In the genomic region with DNA sequence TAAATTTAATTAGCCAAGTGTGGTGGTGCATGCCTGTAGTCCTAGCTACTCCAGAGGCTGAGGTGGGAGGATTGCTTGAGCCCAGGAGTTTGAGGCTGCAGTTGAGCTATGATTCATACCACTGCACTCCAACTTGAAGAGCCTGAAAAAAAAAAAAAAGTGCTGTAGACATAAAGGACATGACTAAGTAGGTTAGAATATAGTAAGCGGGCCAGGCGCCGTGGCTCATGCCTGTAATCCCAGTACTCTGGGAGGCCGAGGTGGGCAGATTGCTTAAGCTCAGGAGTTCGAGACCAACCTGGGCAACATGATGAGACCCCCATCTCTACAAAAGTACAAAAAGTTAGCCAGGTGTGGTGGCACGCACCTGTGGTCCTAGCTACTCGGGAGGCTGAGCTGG, we compare ENCODE assay signal across 16 cellular contexts. TPM values are rescaled to one million over a fixed set of nuclear protein-coding genes. Genes with fewer than 3 reads are reported as not detected.
DNase-seq lines count a peak whose midpoint lies in the region; ATAC-seq, FAIRE-seq and TF ChIP-seq lines count a peak whose summit lies in the region.
"Not testable (repeated sequence)": the region's sequence is repeated elsewhere in the genome, so short reads cannot be mapped to it uniquely, and the experiment has no call there.
"Had no signal": no experiment of that assay in that cellular context is flagged by ENCODE, and none has a peak within 500 bp of the region (broad histone marks: within the 10 kb centered on the region; RNA-seq: fewer than 3 reads in every experiment).

No MANE protein-coding gene starts in this region.

- CTCF ChIA-PET in HepG2 (lab: Yijun Ruan, JAX; ENCODE audit: low intra/inter-chr PET ratio, low total read pairs) = not testable (repeated sequence)

- TF ChIP-seq POLR2A in HepG2 (IDR thresholded peaks at IDR 0.05; ENCODE audit: insufficient read depth in 1 of 2, low read depth in 2 of 2, low read length in 2 of 2) = not testable (repeated sequence)

- H3K4me3 ChIP-seq in RWPE2 (ENCODE audit: severe bottlenecking); cardiac fibroblast (replicated peaks in 1 of 2; ENCODE audit: low read depth in 2 of 2, low read length in 2 of 2); fibroblast of the aortic adventitia (ENCODE audit: low read depth, low read length); HepG2 (replicated peaks in 1 of 3; ENCODE audit: insufficient read depth in 1 of 3, low read depth in 2 of 3, low read length in 3 of 3): not testable (repeated sequence)

- POLR2A ChIA-PET in HepG2 (lab: Yijun Ruan, JAX) = interaction anchor here (1.7 kb wide), 1 partner anchor 221 kb away, joined by 4 read pairs; a partner anchor contains a TSS

- H4K20me1 ChIP-seq in HepG2 (ENCODE audit: insufficient read depth, low read length) = not testable (repeated sequence)

- H3K79me2 ChIP-seq in HepG2 (ENCODE audit: insufficient read depth, low read length) = peaks cover 13% of the 10 kb centered on the region

- H3K4me1 ChIP-seq in RWPE2 (ENCODE audit: insufficient read depth, poor library complexity, severe bottlenecking) = not testable (repeated sequence)
- H3K4me1 ChIP-seq in HepG2 (ENCODE audit: insufficient read depth, low read length) = peaks cover 46% of the 10 kb centered on the region

- H2AFZ ChIP-seq in HepG2 (ENCODE audit: low read length) = not testable (repeated sequence)

- intact Hi-C loops in HepG2 (cut with micrococcal nuclease; ENCODE audit: unreplicated experiment) = not testable (repeated sequence)

- DNase-seq in EH (ENCODE audit: low read depth) = peak; percentile 76
- DNase-seq in M059J (ENCODE audit: low read depth) = peak; percentile 79
- not testable (repeated sequence) for DNase-seq in RWPE2 (ENCODE audit: low spot score); HepG2 (ENCODE audit: low spot score)
- peak; percentile 6 for DNase-seq in activated effector memory CD4-positive, alpha-beta T cell treated with anti-CD3 and anti-CD28 coated beads, Interleukin-2, amount 50 U/mL, for 16 hours
- DNase-seq in cardiac fibroblast (ENCODE audit: low read depth in 2 of 2) = peak; percentile 58 to 92
- DNase-seq in fibroblast of the aortic adventitia (ENCODE audit: low read depth) = peak; percentile 57
- peak; percentile 20 for DNase-seq in stimulated activated CD4-positive, alpha-beta T cell treated with anti-CD3 and anti-CD28 coated beads, Interleukin-1b, Interleukin-23, amount 100 ng/mL, for 48 hours

- peak; percentile 56; the same call in 2 of the 3 replicates for ATAC-seq in RWPE2 (ENCODE audit: low read depth)
- not testable (repeated sequence) for ATAC-seq in HepG2

- H3K27ac ChIP-seq in RWPE2 (ENCODE audit: poor library complexity, severe bottlenecking); HepG2 (ENCODE audit: extremely low read length, insufficient read depth, low read length): not testable (repeated sequence)

- TF ChIP-seq RAD21 in HepG2 (CRISPR knock-in tag; IDR thresholded peaks at IDR 0.05) = not testable (repeated sequence)

- H3K27me3 ChIP-seq in RWPE2 (ENCODE audit: insufficient read depth, poor library complexity, severe bottlenecking); HepG2 (ENCODE audit: control insufficient read depth in 1 of 2, insufficient read depth in 2 of 2, low read length in 2 of 2): not testable (repeated sequence)

- TF ChIP-seq EP300 in HepG2 (IDR thresholded peaks at IDR 0.05; ENCODE audit: low read depth in 2 of 2, low read length in 2 of 2); HepG2 (CRISPR knock-in tag; IDR thresholded peaks at IDR 0.05; ENCODE audit: borderline replicate concordance): not testable (repeated sequence)

- WGBS in HepG2 (ENCODE audit: low lambda C conversion rate) = 97% methylated on average over 7 of the region's 7 CpGs

- in situ Hi-C loops in HepG2 (cut with HindIII; ENCODE audit: extremely low pct_ligation_motif_present, low pct_unique_long_range_greater_than_20kb) = not testable (repeated sequence)

- not testable (repeated sequence) for H3K4me2 ChIP-seq in HepG2 (ENCODE audit: low read depth, low read length)

- H3K36me3 ChIP-seq in RWPE2 (ENCODE audit: low read depth); HepG2 (replicated peaks in 1 of 2; ENCODE audit: control insufficient read depth in 1 of 2, insufficient read depth in 2 of 2, low read length in 2 of 2): not testable (repeated sequence)

- FAIRE-seq in HepG2 (lab: Jason Lieb, UNC) = not testable (repeated sequence)

- TF ChIP-seq CTCF in RWPE2 (IDR thresholded peaks at IDR 0.05; ENCODE audit: poor library complexity, severe bottlenecking); cardiac fibroblast (IDR thresholded peaks at IDR 0.05; ENCODE audit: low read depth, low read length); fibroblast of the aortic adventitia (IDR thresholded peaks at IDR 0.05; ENCODE audit: insufficient read depth, low read length); HepG2 (CRISPR knock-in tag; IDR thresholded peaks at IDR 0.05): not testable (repeated sequence)

- H3K9me3 ChIP-seq in RWPE2 (ENCODE audit: severe bottlenecking); HepG2 (ENCODE audit: low read length): not testable (repeated sequence)

- not testable (repeated sequence) for H3K9ac ChIP-seq in HepG2 (ENCODE audit: insufficient read depth, low read depth, low read length)

- BruUV-seq in HepG2 (replicated peaks; lab: Mats Ljungman, UMichigan) = not testable (repeated sequence)

RNA-seq across cellular contexts. Expression of a gene that starts 2.2 kb away (rescaled TPM):
- total RNA-seq in M059J (2014; rRNA removed; shearing (Covaris generic)) = 0.57 TPM in 1 of 2 replicates, not detected in the other
- total RNA-seq in fibroblast of the aortic adventitia (ENCODE audit: low replicate concordance) (not detected in 2 replicates), HepG2 (2016; rRNA removed; fragmentation: Illumina TruSeq; extraction: Trizol) (327 and 699 TPM in 2 replicates)
- 148 and 154 TPM in 2 replicates for total RNA-seq in HepG2 (2016; cell fraction: cytosol; rRNA removed; fragmentation: Illumina TruSeq; extraction: Trizol; ENCODE audit: low read depth)
- total RNA-seq in HepG2 (2016; cell fraction: insoluble cytoplasmic fraction; rRNA removed; fragmentation: Illumina TruSeq; extraction: Trizol) = 343 and 706 TPM in 2 replicates
- total RNA-seq in HepG2 (2016; cell fraction: membrane; rRNA removed; fragmentation: Illumina TruSeq; extraction: Trizol) = 103 and 109 TPM in 2 replicates
- 507 and 557 TPM in 2 replicates for total RNA-seq in HepG2 (2016; cell fraction: nucleus; rRNA removed; fragmentation: Illumina TruSeq; extraction: Trizol)
- 1,180 and 1,355 TPM in 2 replicates for polyA plus RNA-seq in HepG2 (2011; rRNA removed)
- polyA plus RNA-seq in HepG2 (2011; cell fraction: cytosol; rRNA removed) = 1,385 and 1,736 TPM in 2 replicates
- 375 and 530 TPM in 2 replicates for polyA plus RNA-seq in HepG2 (2011; cell fraction: nucleus; rRNA removed)
- 373 and 660 TPM in 2 replicates for polyA plus RNA-seq in HepG2 (2012)
- 188 and 210 TPM in 2 replicates for polyA plus RNA-seq in HepG2 (2016; cell fraction: cytosol; fragmentation: Illumina TruSeq; extraction: Trizol; ENCODE audit: low read depth)
- 388 and 407 TPM in 2 replicates for polyA plus RNA-seq in HepG2 (2016; cell fraction: insoluble cytoplasmic fraction; fragmentation: Illumina TruSeq; extraction: Trizol; ENCODE audit: low read depth)
- 103 and 105 TPM in 2 replicates for polyA plus RNA-seq in HepG2 (2016; cell fraction: membrane; fragmentation: Illumina TruSeq; extraction: Trizol; ENCODE audit: low read depth)
- polyA plus RNA-seq in HepG2 (2016; cell fraction: nucleus; fragmentation: Illumina TruSeq; extraction: Trizol; ENCODE audit: insufficient read depth, low read depth) = 956 and 1,026 TPM in 2 replicates
- polyA minus RNA-seq in HepG2 (2011; rRNA and poly(A)+ RNA removed; ENCODE audit: low replicate concordance) = 0.30 and 495 TPM in 2 replicates
- polyA minus RNA-seq in HepG2 (2011; cell fraction: cytosol; rRNA and poly(A)+ RNA removed) = 195 and 257 TPM in 2 replicates
- polyA minus RNA-seq in HepG2 (2011; cell fraction: nucleus; rRNA and poly(A)+ RNA removed) = 78.8 and 152 TPM in 2 replicates
- total RNA-seq: activated CD4-positive, alpha-beta memory T cell treated with anti-CD3 and anti-CD28 coated beads, Interleukin-2, amount 10 ng/mL, durations not matched to agents 7 days and 5 days; activated naive CD8-positive, alpha-beta T cell treated with anti-CD3 and anti-CD28 coated beads, Interleukin-2, amount 10 ng/mL, durations not matched to agents 7 days and 5 days; H1; natural killer cell treated with Interleukin-12 subunit alpha and Interleukin-12 subunit beta and Interleukin-15 and Interleukin-18, amount 100 ng/mL, for 72 hours; SJCRH30; transverse colon had no signal

RNA-seq across cellular contexts. Expression of a gene that starts 9.0 kb away (rescaled TPM):
- total RNA-seq in M059J (2014; rRNA removed; shearing (Covaris generic)) = not detected in 2 replicates
- total RNA-seq in fibroblast of the aortic adventitia (ENCODE audit: low replicate concordance) (not detected in 2 replicates), HepG2 (2016; rRNA removed; fragmentation: Illumina TruSeq; extraction: Trizol) (283 and 565 TPM in 2 replicates)
- total RNA-seq in HepG2 (2016; cell fraction: cytosol; rRNA removed; fragmentation: Illumina TruSeq; extraction: Trizol; ENCODE audit: low read depth) = 120 and 126 TPM in 2 replicates
- 282 and 590 TPM in 2 replicates for total RNA-seq in HepG2 (2016; cell fraction: insoluble cytoplasmic fraction; rRNA removed; fragmentation: Illumina TruSeq; extraction: Trizol)
- total RNA-seq in HepG2 (2016; cell fraction: membrane; rRNA removed; fragmentation: Illumina TruSeq; extraction: Trizol) = 75.1 and 75.6 TPM in 2 replicates
- total RNA-seq in HepG2 (2016; cell fraction: nucleus; rRNA removed; fragmentation: Illumina TruSeq; extraction: Trizol) = 420 and 454 TPM in 2 replicates
- 824 and 855 TPM in 2 replicates for polyA plus RNA-seq in HepG2 (2011; rRNA removed)
- 632 and 711 TPM in 2 replicates for polyA plus RNA-seq in HepG2 (2011; cell fraction: cytosol; rRNA removed)
- polyA plus RNA-seq in HepG2 (2011; cell fraction: nucleus; rRNA removed) = 207 and 253 TPM in 2 replicates
- 237 and 362 TPM in 2 replicates for polyA plus RNA-seq in HepG2 (2012)
- polyA plus RNA-seq in HepG2 (2016; cell fraction: cytosol; fragmentation: Illumina TruSeq; extraction: Trizol; ENCODE audit: low read depth) = 125 and 138 TPM in 2 replicates
- 293 and 314 TPM in 2 replicates for polyA plus RNA-seq in HepG2 (2016; cell fraction: insoluble cytoplasmic fraction; fragmentation: Illumina TruSeq; extraction: Trizol; ENCODE audit: low read depth)
- 75.7 and 76.3 TPM in 2 replicates for polyA plus RNA-seq in HepG2 (2016; cell fraction: membrane; fragmentation: Illumina TruSeq; extraction: Trizol; ENCODE audit: low read depth)
- 731 and 821 TPM in 2 replicates for polyA plus RNA-seq in HepG2 (2016; cell fraction: nucleus; fragmentation: Illumina TruSeq; extraction: Trizol; ENCODE audit: insufficient read depth, low read depth)
- polyA minus RNA-seq in HepG2 (2011; rRNA and poly(A)+ RNA removed; ENCODE audit: low replicate concordance) = 257 TPM in 1 of 2 replicates, not detected in the other
- 147 and 150 TPM in 2 replicates for polyA minus RNA-seq in HepG2 (2011; cell fraction: cytosol; rRNA and poly(A)+ RNA removed)
- 41.2 and 60.7 TPM in 2 replicates for polyA minus RNA-seq in HepG2 (2011; cell fraction: nucleus; rRNA and poly(A)+ RNA removed)
- total RNA-seq: activated CD4-positive, alpha-beta memory T cell treated with anti-CD3 and anti-CD28 coated beads, Interleukin-2, amount 10 ng/mL, durations not matched to agents 7 days and 5 days; activated naive CD8-positive, alpha-beta T cell treated with anti-CD3 and anti-CD28 coated beads, Interleukin-2, amount 10 ng/mL, durations not matched to agents 7 days and 5 days; body of pancreas; H1; natural killer cell treated with Interleukin-12 subunit alpha and Interleukin-12 subunit beta and Interleukin-15 and Interleukin-18, amount 100 ng/mL, for 72 hours; SJCRH30; transverse colon had no signal
- polyA plus RNA-seq: AG04450 had no signal

Comparison
In these comparisons a context has a peak if more than half of its experiments do, and no peak if none do; other contexts are left out.
1. RNA of a gene that starts 2.2 kb away (total RNA-seq): 103 to 706 TPM in HepG2; 0.57 TPM in M059J and not detected in fibroblast of the aortic adventitia; every median in the first group is over 10 times any median in the second.
2. RNA of a gene that starts 9.0 kb away (total RNA-seq): 75.1 to 590 TPM in HepG2; not detected in M059J and not detected in fibroblast of the aortic adventitia; every median in the first group is over 10 times any median in the second.